Comparison of ENCODE assay signal across 9 cellular contexts in the genomic region with DNA sequence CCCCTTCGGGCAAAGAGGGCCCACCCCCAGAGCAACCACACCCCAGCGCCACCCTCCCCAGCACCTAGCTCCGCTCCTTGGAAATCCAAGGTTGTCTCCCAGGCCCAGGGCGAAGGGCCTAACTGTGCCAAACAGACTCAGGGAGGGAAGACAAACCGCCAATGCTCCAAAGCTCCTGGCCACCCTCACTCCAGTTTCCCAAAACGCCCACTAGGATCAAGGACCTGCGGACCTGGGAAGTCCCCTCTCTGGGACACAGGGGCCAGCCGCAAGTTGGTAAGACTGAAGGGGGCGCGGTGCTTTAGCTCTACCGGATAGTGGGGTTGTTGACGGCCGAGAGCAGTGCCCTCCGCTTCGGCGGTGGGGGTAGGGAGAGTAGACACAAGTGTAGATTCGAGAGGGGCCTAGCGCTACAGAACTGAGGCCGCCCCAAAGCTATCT. TPM values are rescaled to one million over a fixed set of nuclear protein-coding genes. Genes with fewer than 3 reads are reported as not detected.
DNase-seq lines count a peak whose midpoint lies in the region; FAIRE-seq and TF ChIP-seq lines count a peak whose summit lies in the region.
"Had no signal": no experiment of that assay in that cellular context is flagged by ENCODE, and none has a peak within 500 bp of the region (broad histone marks: within the 10 kb centered on the region; RNA-seq: fewer than 3 reads in every experiment).

No MANE protein-coding gene starts in this region.

- H3K27ac ChIP-seq in astrocyte (ENCODE audit: low read depth, low read length): no peak overlapping the region
- peak overlapping the region in 5 of 8 donors; percentile 44 to 84 (median 71) for H3K27ac ChIP-seq in spleen

- no peak for FAIRE-seq in astrocyte (lab: Jason Lieb, UNC)
- FAIRE-seq: A204.1 had no signal

- no peak overlapping the region for H3K9ac ChIP-seq in astrocyte (ENCODE audit: low read length)

- peak overlapping the region; percentile 89 for H3K4me3 Mint-ChIP-seq in astrocyte (ENCODE audit: unreplicated experiment)

- peak overlapping the region; percentile 63 for H3K27ac Mint-ChIP-seq in astrocyte (ENCODE audit: unreplicated experiment)

- peaks cover 2% of the 10 kb centered on the region for H3K36me3 Mint-ChIP-seq in astrocyte (ENCODE audit: low read depth, unreplicated experiment)

- no peak for TF ChIP-seq POLR2A in spleen (IDR thresholded peaks at IDR 0.05)

- peaks cover 41% of the 10 kb centered on the region for H3K4me1 Mint-ChIP-seq in astrocyte (ENCODE audit: low read depth, unreplicated experiment)

- H3K27me3 Mint-ChIP-seq in astrocyte (ENCODE audit: low read depth, unreplicated experiment): no peaks in the 10 kb centered on the region

- no peak for TF ChIP-seq CTCF in astrocyte (IDR thresholded peaks at IDR 0.05; ENCODE audit: insufficient read depth, low read depth, low read length)
- TF ChIP-seq CTCF in spleen (IDR thresholded peaks at IDR 0.05 in 8 of 11, conservative IDR thresholded peaks at IDR 0.05 in 3 of 11): no peak

- H3K4me3 ChIP-seq in astrocyte (ENCODE audit: insufficient read depth, low read depth, low read length) (no peak overlapping the region), spleen (peak overlapping the region; percentile 37 to 74 (median 48))

- no peak overlapping the region for H2AFZ ChIP-seq in astrocyte (ENCODE audit: low read depth, low read length)

- H3K4me1 ChIP-seq in astrocyte (ENCODE audit: insufficient read depth, low read length) (peaks cover 25% of the 10 kb centered on the region), spleen (peaks cover 0 to 19% (median 13%) of the 10 kb centered on the region in 6 donors)

- H3K36me3 ChIP-seq in astrocyte (ENCODE audit: insufficient read depth, low read length) (no peaks in the 10 kb centered on the region), spleen (no peaks in the 10 kb centered on the region)

- H3K27me3 ChIP-seq in astrocyte (ENCODE audit: insufficient read depth, low read length): no peaks in the 10 kb centered on the region
- H3K27me3 ChIP-seq in spleen (replicated peaks in 1 of 7): peaks cover 0 to 20% (median 0%) of the 10 kb centered on the region in 7 donors

- peak overlapping the region; percentile 88 for H3K4me2 ChIP-seq in astrocyte (ENCODE audit: low read length)

- H3K9me3 ChIP-seq in astrocyte (ENCODE audit: insufficient read depth, low read depth, low read length) (no peaks in the 10 kb centered on the region), spleen (no peaks in the 10 kb centered on the region)

- DNase-seq in DMS53 (lab: John Stamatoyannopoulos, UW) (peak; percentile 52), DMS53 treated with DMSO at 0.1 percent for 48 hours (lab: John Stamatoyannopoulos, UW; ENCODE audit: unreplicated experiment) (no peak), astrocyte (ENCODE audit: low read depth) (no peak), iPS-NIHi7 (ENCODE audit: extremely low spot score) (peak; percentile 66), spleen (peak; percentile 80), cortex of kidney (lab: John Stamatoyannopoulos, UW) (no peak), NCI-H748 treated with DMSO at 0.1 percent for 48 hours (lab: John Stamatoyannopoulos, UW) (no peak), activated gamma-delta T cell treated with Interleukin-2 at 50 U/mL for 16 hours (no peak)

- no peaks in the 10 kb centered on the region for H3K9me3 Mint-ChIP-seq in astrocyte (ENCODE audit: unreplicated experiment)

- H3K79me2 ChIP-seq in astrocyte (ENCODE audit: insufficient read depth, low read length): no peaks in the 10 kb centered on the region

- intact Hi-C loops in spleen (cut with DNase I; ENCODE audit: low total_unique reads): no loop called here

- WGBS in spleen, 5 donors: 47 to 63% (median 53%) methylated on average over 17 to 19 of the region's 19 CpGs

- H4K20me1 ChIP-seq in astrocyte (ENCODE audit: insufficient read depth, low read length): no peaks in the 10 kb centered on the region

RNA-seq across cellular contexts. Expression of a gene that starts 0.6 kb away (rescaled TPM):
- total RNA-seq in astrocyte (16.2 and 21.2 TPM in 2 replicates), spleen (1 to 10 TPM; 3.1 to 5.6 (median 4.0) TPM)
- 1 to 10 TPM in 2 of 3 donors, under 1 TPM in 1; 0.59 to 1.6 (median 1.4) TPM for polyA plus RNA-seq in spleen

RNA-seq across cellular contexts. Expression of a gene that starts 21.0 kb away (rescaled TPM):
- total RNA-seq in astrocyte: 2.2 and 2.6 TPM in 2 replicates
- total RNA-seq in spleen: 1 to 10 TPM; 1.0 to 2.7 (median 1.8) TPM
- 1 to 10 TPM in 2 of 3 donors, under 1 TPM in 1; 0.96 to 1.6 (median 1.5) TPM for polyA plus RNA-seq in spleen

RNA-seq across cellular contexts. Expression of a gene that starts 22.4 kb away (rescaled TPM):
- 7.0 and 7.4 TPM in 2 replicates for total RNA-seq in astrocyte
- total RNA-seq in spleen: 10 to 100 TPM in 3 of 7 donors, 1 to 10 TPM in 4; 8.7 to 13.4 (median 10.0) TPM
- 1 to 10 TPM; 1.8 to 3.2 (median 2.2) TPM for polyA plus RNA-seq in spleen

RNA-seq across cellular contexts. Expression of a gene that starts 49.5 kb away (rescaled TPM):
- total RNA-seq in astrocyte (not detected in 2 replicates), spleen (100 to 1,000 TPM in 4 of 7 donors, 10 to 100 TPM in 3; 97.7 to 134 (median 109) TPM)
- polyA plus RNA-seq in spleen: 100 to 1,000 TPM in 2 of 3 donors, 10 to 100 TPM in 1; 95.4 to 189 (median 107) TPM

Comparison
In these comparisons a context has a peak if more than half of its experiments do, and no peak if none do; other contexts are left out.
1. DNase-seq: peak in DMS53 (single experiment), iPS-NIHi7 (single experiment) and spleen (single experiment); none in DMS53 treated with DMSO at 0.1 percent for 48 hours (single experiment), astrocyte (single experiment), cortex of kidney (single experiment), NCI-H748 treated with DMSO at 0.1 percent for 48 hours (single experiment) and activated gamma-delta T cell treated with Interleukin-2 at 50 U/mL for 16 hours (single experiment).